ENCODE assay signal across 15 cellular contexts in the genomic region with DNA sequence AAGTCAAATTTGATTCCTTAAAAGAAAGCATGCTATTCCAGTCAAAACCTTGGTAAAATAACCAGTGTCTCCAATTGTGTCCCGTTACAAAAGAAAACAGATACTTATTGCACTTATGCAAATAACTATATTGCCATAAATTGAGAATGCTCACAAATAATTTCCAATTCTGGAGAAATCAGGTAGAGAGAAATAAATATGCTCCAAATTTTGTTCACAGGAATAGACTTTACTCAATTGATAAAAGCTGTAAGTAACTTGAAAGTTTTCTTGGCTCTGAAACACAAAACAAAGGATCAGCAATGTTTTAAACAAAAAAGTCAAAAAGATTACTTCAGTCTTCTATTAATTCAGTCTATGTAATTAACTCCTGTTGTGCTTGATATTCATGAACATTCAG. TPM values are rescaled to one million over a fixed set of nuclear protein-coding genes. Genes with fewer than 3 reads are reported as not detected.
DNase-seq lines count a peak whose midpoint lies in the region; ATAC-seq and TF ChIP-seq lines count a peak whose summit lies in the region.
"Had no signal": no experiment of that assay in that cellular context is flagged by ENCODE, and none has a peak within 500 bp of the region (broad histone marks: within the 10 kb centered on the region; RNA-seq: fewer than 3 reads in every experiment).

No MANE protein-coding gene starts in this region.

- no peak overlapping the region for H3K4me3 Mint-ChIP-seq in endodermal cell
- no peak overlapping the region for H3K4me3 Mint-ChIP-seq in activated CD8-positive, alpha-beta memory T cell treated with anti-CD3 and anti-CD28 coated beads, Interleukin-2, amount 10 ng/mL, durations not matched to agents 7 days and 5 days
- H3K4me3 Mint-ChIP-seq: CD4-positive, alpha-beta memory T cell had no signal

- peaks cover 9% of the 10 kb centered on the region for H3K36me3 Mint-ChIP-seq in endodermal cell (ENCODE audit: low read depth)
- peaks cover 9% of the 10 kb centered on the region for H3K36me3 Mint-ChIP-seq in activated CD8-positive, alpha-beta memory T cell treated with anti-CD3 and anti-CD28 coated beads, Interleukin-2, amount 10 ng/mL, durations not matched to agents 7 days and 5 days
- H3K36me3 Mint-ChIP-seq: CD4-positive, alpha-beta memory T cell had no signal

- H3K4me1 ChIP-seq in Karpas-422 (ENCODE audit: low read length) (no peaks in the 10 kb centered on the region), OCI-LY7 (ENCODE audit: insufficient read depth, low read length, poor library complexity, severe bottlenecking) (no peaks in the 10 kb centered on the region), endodermal cell (ENCODE audit: control insufficient read depth, insufficient read depth, low read length) (no peaks in the 10 kb centered on the region)

- H3K79me2 ChIP-seq in Karpas-422 (ENCODE audit: low read length) (no peaks in the 10 kb centered on the region), OCI-LY7 (ENCODE audit: insufficient read depth, low read depth, low read length) (no peaks in the 10 kb centered on the region)

- no peaks in the 10 kb centered on the region for H3K9me2 ChIP-seq in Karpas-422 (replicated peaks; ENCODE audit: insufficient read depth, low read length)
- no peaks in the 10 kb centered on the region for H3K9me2 ChIP-seq in OCI-LY7 (ENCODE audit: insufficient read depth, low read length)

- H3K36me3 ChIP-seq in Karpas-422 (ENCODE audit: insufficient read depth, low read length) (no peaks in the 10 kb centered on the region), OCI-LY7 (ENCODE audit: insufficient read depth, low read length) (no peaks in the 10 kb centered on the region; the same call in 1 of the 2 replicates), endodermal cell (ENCODE audit: control insufficient read depth, insufficient read depth, low read length) (no peaks in the 10 kb centered on the region)

- H3K27ac ChIP-seq in Karpas-422 (ENCODE audit: low read length) (no peak overlapping the region), OCI-LY7 (ENCODE audit: low read depth, low read length, poor library complexity, severe bottlenecking) (no peak overlapping the region), endodermal cell (ENCODE audit: low read depth, low read length) (no peak overlapping the region), RWPE1 (no peak overlapping the region)
- H3K27ac ChIP-seq: GM23248 had no signal

- H2AFZ ChIP-seq in Karpas-422 (ENCODE audit: low read length) = no peak overlapping the region
- H2AFZ ChIP-seq in OCI-LY7 (ENCODE audit: low read length) = no peak overlapping the region
- H2AFZ ChIP-seq: GM23248 had no signal

- no peak overlapping the region for H3K27ac Mint-ChIP-seq in endodermal cell
- H3K27ac Mint-ChIP-seq in activated CD8-positive, alpha-beta memory T cell treated with anti-CD3 and anti-CD28 coated beads, Interleukin-2, amount 10 ng/mL, durations not matched to agents 7 days and 5 days = no peak overlapping the region

- POLR2A ChIA-PET in OCI-LY7 (lab: Charles Lee) = interaction anchor here (0.9 to 1.2 kb wide), 2 partner anchors 9 to 16 kb away, joined by 3 read pairs; no protein-coding TSS in a partner anchor
- POLR2A ChIA-PET in RWPE1 (lab: Yijun Ruan, JAX; ENCODE audit: low non-redundant PET) = no interaction called here

- no peak overlapping the region for H3K4me2 ChIP-seq in Karpas-422 (ENCODE audit: low read depth, low read length, poor library complexity, severe bottlenecking)
- H3K4me2 ChIP-seq in OCI-LY7 (ENCODE audit: low read length) = no peak overlapping the region

- H3K27me3 ChIP-seq in Karpas-422 (ENCODE audit: low read length) (no peaks in the 10 kb centered on the region), endodermal cell (ENCODE audit: control insufficient read depth, insufficient read depth, low read length, poor library complexity, severe bottlenecking) (no peaks in the 10 kb centered on the region)

- H3K9ac ChIP-seq in Karpas-422 (ENCODE audit: low read length) (no peak overlapping the region), endodermal cell (ENCODE audit: extremely low read depth, low read length, poor library complexity, severe bottlenecking) (no peak overlapping the region)
- H3K9ac ChIP-seq: GM23248 had no signal

- 93 to 100% methylated on average over 1 of the region's 1 CpG for WGBS in endodermal cell (ENCODE audit: insufficient coverage in 1 of 2, insufficient read length in 1 of 2), 2 experiments

- no peaks in the 10 kb centered on the region for H3K27me3 Mint-ChIP-seq in endodermal cell (ENCODE audit: insufficient read depth)
- no peaks in the 10 kb centered on the region for H3K27me3 Mint-ChIP-seq in activated CD8-positive, alpha-beta memory T cell treated with anti-CD3 and anti-CD28 coated beads, Interleukin-2, amount 10 ng/mL, durations not matched to agents 7 days and 5 days

- TF ChIP-seq CTCF in OCI-LY7 (conservative IDR thresholded peaks at IDR 0.05; ENCODE audit: low read length) = no peak
- no peak for TF ChIP-seq CTCF in endodermal cell (conservative IDR thresholded peaks at IDR 0.05)
- TF ChIP-seq CTCF in RWPE1 (conservative IDR thresholded peaks at IDR 0.05; ENCODE audit: low read depth) = no peak

- ATAC-seq in activated CD8-positive, alpha-beta memory T cell treated with anti-CD3 and anti-CD28 coated beads, Interleukin-2, amount 10 ng/mL, durations not matched to agents 7 days and 5 days = no peak

- H3K9me3 ChIP-seq in Karpas-422 (ENCODE audit: low read length) (no peaks in the 10 kb centered on the region), OCI-LY7 (ENCODE audit: low read length) (peaks cover 49% of the 10 kb centered on the region), endodermal cell (ENCODE audit: control insufficient read depth, low read length) (peaks cover 51% of the 10 kb centered on the region)

- H4K20me1 ChIP-seq in Karpas-422 (ENCODE audit: insufficient read depth, low read depth, low read length) = no peaks in the 10 kb centered on the region
- no peaks in the 10 kb centered on the region for H4K20me1 ChIP-seq in OCI-LY7 (ENCODE audit: insufficient read depth, low read length)

- intact Hi-C loops in OCI-LY7 (cut with micrococcal nuclease; ENCODE audit: unreplicated experiment) = no loop called here

- peaks cover 85% of the 10 kb centered on the region for H3K9me3 Mint-ChIP-seq in endodermal cell
- H3K9me3 Mint-ChIP-seq in activated CD8-positive, alpha-beta memory T cell treated with anti-CD3 and anti-CD28 coated beads, Interleukin-2, amount 10 ng/mL, durations not matched to agents 7 days and 5 days (ENCODE audit: low read depth) = peaks cover 12% of the 10 kb centered on the region

- peak; percentile 35 for DNase-seq in Karpas-422
- DNase-seq in OCI-LY7 (ENCODE audit: low spot score) = peak; percentile 38
- DNase-seq in endodermal cell = no peak
- no peak for DNase-seq in retina
- no peak for DNase-seq in RWPE1 (ENCODE audit: low spot score)
- DNase-seq in activated CD8-positive, alpha-beta memory T cell treated with anti-CD3 and anti-CD28 coated beads, Interleukin-2, amount 10 ng/mL, durations not matched to agents 7 days and 5 days = no peak
- no peak for DNase-seq in cerebellum (ENCODE audit: low spot score)
- DNase-seq: C1 segment of cervical spinal cord, COR-L47, DMS153, DND-41, GM23248, H7, HCEC 1CT had no signal

- H3K4me1 Mint-ChIP-seq in endodermal cell = no peaks in the 10 kb centered on the region
- H3K4me1 Mint-ChIP-seq in activated CD8-positive, alpha-beta memory T cell treated with anti-CD3 and anti-CD28 coated beads, Interleukin-2, amount 10 ng/mL, durations not matched to agents 7 days and 5 days = no peaks in the 10 kb centered on the region
- H3K4me1 Mint-ChIP-seq: CD4-positive, alpha-beta memory T cell had no signal

- no peak overlapping the region for H3K4me3 ChIP-seq in Karpas-422 (ENCODE audit: low read length)
- no peak overlapping the region for H3K4me3 ChIP-seq in OCI-LY7 (ENCODE audit: low read depth, low read length, poor library complexity, severe bottlenecking)
- peak overlapping the region; percentile 59 for H3K4me3 ChIP-seq in endodermal cell (ENCODE audit: low read length)
- H3K4me3 ChIP-seq: GM23248 had no signal

- CTCF ChIA-PET in OCI-LY7 (lab: Charles Lee; ENCODE audit: unreplicated experiment) = no interaction called here
- CTCF ChIA-PET in RWPE1 (lab: Yijun Ruan, JAX) = interaction anchor here (0.7 kb wide), 1 partner anchor 122 kb away, joined by 3 read pairs; no protein-coding TSS in a partner anchor
- CTCF ChIA-PET in activated CD8-positive, alpha-beta memory T cell treated with anti-CD3 and anti-CD28 coated beads, Interleukin-2, amount 10 ng/mL, durations not matched to agents 7 days and 5 days (lab: Charles Lee) = interaction anchor here (2.5 kb wide), 1 partner anchor 8 kb away, joined by 7 read pairs; the partner anchor contains the start of gene DTWD2

- no TSS peak for BruUV-seq in OCI-LY7 (replicated peaks; lab: Mats Ljungman, UMichigan)

RNA-seq across cellular contexts. Expression of gene DTWD2, which starts 7.8 kb away (rescaled TPM):
- total RNA-seq in Karpas-422 (2014; rRNA removed; shearing (Covaris generic); ENCODE audit: low replicate concordance) = 5.7 and 5.8 TPM in 2 replicates
- total RNA-seq in OCI-LY7 (2014; rRNA removed; shearing (Covaris generic)) = 4.2 and 8.6 TPM in 2 replicates
- total RNA-seq in OCI-LY7 (2022) (3.4 and 6.4 TPM in 2 replicates), endodermal cell (10 to 100 TPM; 15.2 to 34.9 TPM), cerebellum (10.8 TPM)
- 6.8 TPM for polyA plus RNA-seq in endodermal cell (2013, experiment 1 of 2)
- 8.5 TPM for polyA plus RNA-seq in endodermal cell (2013, experiment 2 of 2)
- total RNA-seq in activated CD8-positive, alpha-beta memory T cell treated with anti-CD3 and anti-CD28 coated beads, Interleukin-2, amount 10 ng/mL, durations not matched to agents 7 days and 5 days = 1 to 10 TPM; 1.5 to 2.6 TPM

Comparison
In these comparisons a context has a peak if more than half of its experiments do, and no peak if none do; other contexts are left out.
1. DNase-seq: peak in Karpas-422 (single experiment) and OCI-LY7 (single experiment); none in endodermal cell (single experiment), retina (single experiment), RWPE1 (single experiment), activated CD8-positive, alpha-beta memory T cell treated with anti-CD3 and anti-CD28 coated beads, Interleukin-2, amount 10 ng/mL, durations not matched to agents 7 days and 5 days (single experiment) and cerebellum (single experiment).